2 cellular contexts compared by ENCODE assay signal in the genomic region with DNA sequence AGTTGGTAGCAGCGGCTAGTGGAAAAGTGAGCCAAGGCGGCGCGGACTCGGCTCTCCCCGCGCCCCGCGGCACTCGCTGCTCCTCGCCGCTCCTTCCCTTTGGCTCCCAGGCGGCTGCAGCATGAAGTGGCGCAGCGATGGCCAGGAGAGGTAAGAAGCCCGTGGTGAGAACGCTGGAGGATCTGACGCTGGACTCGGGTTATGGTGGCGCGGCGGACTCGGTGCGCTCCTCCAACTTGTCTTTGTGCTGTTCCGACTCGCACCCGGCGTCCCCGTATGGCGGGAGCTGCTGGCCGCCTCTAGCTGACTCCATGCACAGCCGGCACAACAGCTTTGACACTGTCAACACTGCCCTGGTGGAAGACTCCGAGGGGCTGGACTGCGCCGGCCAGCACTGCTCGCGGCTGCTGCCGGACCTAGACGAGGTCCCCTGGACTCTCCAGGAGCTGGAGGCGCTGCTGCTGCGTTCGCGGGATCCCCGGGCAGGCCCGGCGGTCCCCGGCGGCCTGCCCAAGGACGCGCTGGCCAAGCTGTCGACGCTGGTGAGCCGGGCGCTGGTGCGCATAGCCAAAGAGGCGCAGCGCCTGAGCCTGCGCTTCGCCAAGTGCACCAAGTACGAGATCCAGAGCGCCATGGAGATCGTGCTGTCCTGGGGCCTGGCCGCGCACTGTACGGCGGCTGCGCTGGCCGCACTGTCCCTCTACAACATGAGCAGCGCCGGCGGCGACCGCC.
TF ChIP-seq lines count a peak whose summit lies in the region.

No MANE protein-coding gene starts in this region.

TF ChIP-seq in HEK293, 187 proteins besides CTCF, POLR2A, EP300 and RAD21:
- peak; percentile 44; the same call in 1 of the 2 replicates for TF ChIP-seq ZNF600 (tag by site-specific recombination; IDR thresholded peaks at IDR 0.05)
- peak; percentile 89 for TF ChIP-seq ZNF341 (tag by site-specific recombination; IDR thresholded peaks at IDR 0.05; ENCODE audit: low read depth)
- peak; percentile 76 for TF ChIP-seq ZNF335 (tag by site-specific recombination; conservative IDR thresholded peaks at IDR 0.05)
- TF ChIP-seq PRDM1 (tag by site-specific recombination; IDR thresholded peaks at IDR 0.05): 0 out of 2 replicates have a peak, but pooled peaks have one; percentile 18
- peak; percentile 19; the same call in 1 of the 2 replicates for TF ChIP-seq ZNF501 (tag by site-specific recombination; IDR thresholded peaks at IDR 0.05)
- no peak for TF ChIP-seq ZNF211 (tag by site-specific recombination; IDR thresholded peaks at IDR 0.05; ENCODE audit: low read depth)
- TF ChIP-seq ZNF792 (tag by site-specific recombination; IDR thresholded peaks at IDR 0.05): no peak
- TF ChIP-seq ZNF777 (tag by site-specific recombination; IDR thresholded peaks at IDR 0.05; ENCODE audit: borderline replicate concordance): peak; percentile 77; the same call in 1 of the 2 replicates
- TF ChIP-seq, protein P1, sequence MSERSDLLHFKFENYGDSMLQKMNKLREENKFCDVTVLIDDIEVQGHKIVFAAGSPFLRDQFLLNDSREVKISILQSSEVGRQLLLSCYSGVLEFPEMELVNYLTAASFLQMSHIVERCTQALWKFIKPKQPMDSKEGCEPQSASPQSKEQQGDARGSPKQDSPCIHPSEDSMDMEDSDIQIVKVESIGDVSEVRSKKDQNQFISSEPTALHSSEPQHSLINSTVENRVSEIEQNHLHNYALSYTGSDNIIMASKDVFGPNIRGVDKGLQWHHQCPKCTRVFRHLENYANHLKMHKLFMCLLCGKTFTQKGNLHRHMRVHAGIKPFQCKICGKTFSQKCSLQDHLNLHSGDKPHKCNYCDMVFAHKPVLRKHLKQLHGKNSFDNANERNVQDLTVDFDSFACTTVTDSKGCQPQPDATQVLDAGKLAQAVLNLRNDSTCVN (tag by site-specific recombination; optimal IDR thresholded peaks at IDR 0.05): peak; percentile 80
- TF ChIP-seq, protein P2, sequence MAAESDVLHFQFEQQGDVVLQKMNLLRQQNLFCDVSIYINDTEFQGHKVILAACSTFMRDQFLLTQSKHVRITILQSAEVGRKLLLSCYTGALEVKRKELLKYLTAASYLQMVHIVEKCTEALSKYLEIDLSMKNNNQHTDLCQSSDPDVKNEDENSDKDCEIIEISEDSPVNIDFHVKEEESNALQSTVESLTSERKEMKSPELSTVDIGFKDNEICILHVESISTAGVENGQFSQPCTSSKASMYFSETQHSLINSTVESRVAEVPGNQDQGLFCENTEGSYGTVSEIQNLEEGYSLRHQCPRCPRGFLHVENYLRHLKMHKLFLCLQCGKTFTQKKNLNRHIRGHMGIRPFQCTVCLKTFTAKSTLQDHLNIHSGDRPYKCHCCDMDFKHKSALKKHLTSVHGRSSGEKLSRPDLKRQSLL (tag by site-specific recombination; IDR thresholded peaks at IDR 0.05): peak; percentile 31; the same call in 1 of the 2 replicates
- TF ChIP-seq, protein P3, sequence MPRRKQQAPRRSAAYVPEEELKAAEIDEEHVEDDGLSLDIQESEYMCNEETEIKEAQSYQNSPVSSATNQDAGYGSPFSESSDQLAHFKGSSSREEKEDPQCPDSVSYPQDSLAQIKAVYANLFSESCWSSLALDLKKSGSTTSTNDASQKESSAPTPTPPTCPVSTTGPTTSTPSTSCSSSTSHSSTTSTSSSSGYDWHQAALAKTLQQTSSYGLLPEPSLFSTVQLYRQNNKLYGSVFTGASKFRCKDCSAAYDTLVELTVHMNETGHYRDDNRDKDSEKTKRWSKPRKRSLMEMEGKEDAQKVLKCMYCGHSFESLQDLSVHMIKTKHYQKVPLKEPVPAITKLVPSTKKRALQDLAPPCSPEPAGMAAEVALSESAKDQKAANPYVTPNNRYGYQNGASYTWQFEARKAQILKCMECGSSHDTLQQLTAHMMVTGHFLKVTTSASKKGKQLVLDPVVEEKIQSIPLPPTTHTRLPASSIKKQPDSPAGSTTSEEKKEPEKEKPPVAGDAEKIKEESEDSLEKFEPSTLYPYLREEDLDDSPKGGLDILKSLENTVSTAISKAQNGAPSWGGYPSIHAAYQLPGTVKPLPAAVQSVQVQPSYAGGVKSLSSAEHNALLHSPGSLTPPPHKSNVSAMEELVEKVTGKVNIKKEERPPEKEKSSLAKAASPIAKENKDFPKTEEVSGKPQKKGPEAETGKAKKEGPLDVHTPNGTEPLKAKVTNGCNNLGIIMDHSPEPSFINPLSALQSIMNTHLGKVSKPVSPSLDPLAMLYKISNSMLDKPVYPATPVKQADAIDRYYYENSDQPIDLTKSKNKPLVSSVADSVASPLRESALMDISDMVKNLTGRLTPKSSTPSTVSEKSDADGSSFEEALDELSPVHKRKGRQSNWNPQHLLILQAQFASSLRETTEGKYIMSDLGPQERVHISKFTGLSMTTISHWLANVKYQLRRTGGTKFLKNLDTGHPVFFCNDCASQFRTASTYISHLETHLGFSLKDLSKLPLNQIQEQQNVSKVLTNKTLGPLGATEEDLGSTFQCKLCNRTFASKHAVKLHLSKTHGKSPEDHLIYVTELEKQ (tag by site-specific recombination; IDR thresholded peaks at IDR 0.05; ENCODE audit: borderline replicate concordance): no peak
- TF ChIP-seq ZNF785 (tag by site-specific recombination; IDR thresholded peaks at IDR 0.05): no peak
- TF ChIP-seq ZNF157 (tag by site-specific recombination; IDR thresholded peaks at IDR 0.05): no peak
- TF ChIP-seq ZBTB17 (tag by site-specific recombination; IDR thresholded peaks at IDR 0.05): peak; percentile 70
- TF ChIP-seq ZNF121 (tag by site-specific recombination; IDR thresholded peaks at IDR 0.05): 0 out of 2 replicates have a peak, but pooled peaks have one; percentile 17

TF ChIP-seq in H1, 55 proteins besides CTCF, POLR2A, EP300 and RAD21:
- peak; percentile 5 for TF ChIP-seq KDM4A (IDR thresholded peaks at IDR 0.05; ENCODE audit: low read depth, low read length, severe bottlenecking)
- TF ChIP-seq YY1 (IDR thresholded peaks at IDR 0.05; ENCODE audit: low read depth, low read length): no peak
- TF ChIP-seq SIN3A (conservative IDR thresholded peaks at IDR 0.05 in 1 of 2, IDR thresholded peaks at IDR 0.05 in 1 of 2; ENCODE audit: low read depth in 1 of 2, low read length in 2 of 2): peak in 1 of 2 experiments; percentile 5; a peak in 1 of 4 replicates
- TF ChIP-seq, protein P4, sequence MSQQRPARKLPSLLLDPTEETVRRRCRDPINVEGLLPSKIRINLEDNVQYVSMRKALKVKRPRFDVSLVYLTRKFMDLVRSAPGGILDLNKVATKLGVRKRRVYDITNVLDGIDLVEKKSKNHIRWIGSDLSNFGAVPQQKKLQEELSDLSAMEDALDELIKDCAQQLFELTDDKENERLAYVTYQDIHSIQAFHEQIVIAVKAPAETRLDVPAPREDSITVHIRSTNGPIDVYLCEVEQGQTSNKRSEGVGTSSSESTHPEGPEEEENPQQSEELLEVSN (IDR thresholded peaks at IDR 0.05): peak; percentile 35; the same call in 1 of the 2 replicates
- TF ChIP-seq TCF12 (IDR thresholded peaks at IDR 0.05; ENCODE audit: low read depth, low read length): no peak
- no peak for TF ChIP-seq CREB1 (IDR thresholded peaks at IDR 0.05)
- peak; percentile 84; the same call in 1 of the 2 replicates for TF ChIP-seq RBBP5 (IDR thresholded peaks at IDR 0.05; ENCODE audit: borderline replicate concordance, low read depth, low read length)
- TF ChIP-seq EZH2 (IDR thresholded peaks at IDR 0.05; ENCODE audit: low read depth, low read length, severe bottlenecking): peak; percentile 77
- TF ChIP-seq SUZ12 (IDR thresholded peaks at IDR 0.05; ENCODE audit: low read length): peak; percentile 60; the same call in 1 of the 2 replicates
- TF ChIP-seq RFX5 (IDR thresholded peaks at IDR 0.05; ENCODE audit: borderline replicate concordance, low read depth, low read length): no peak
- TF ChIP-seq CEBPB (IDR thresholded peaks at IDR 0.05; ENCODE audit: low read depth, low read length): no peak
- TF ChIP-seq ASH2L (IDR thresholded peaks at IDR 0.05; ENCODE audit: low read length): no peak
- TF ChIP-seq SAP30 (IDR thresholded peaks at IDR 0.05; ENCODE audit: insufficient read depth, insufficient replicate concordance, low read length): peak; percentile 32
- no peak for TF ChIP-seq SP4 (IDR thresholded peaks at IDR 0.05; ENCODE audit: low read length)
- no peak for TF ChIP-seq HDAC2 (IDR thresholded peaks at IDR 0.05; ENCODE audit: borderline replicate concordance in 1 of 2, low read depth in 2 of 2, low read length in 2 of 2)
- TF ChIP-seq, protein P5, sequence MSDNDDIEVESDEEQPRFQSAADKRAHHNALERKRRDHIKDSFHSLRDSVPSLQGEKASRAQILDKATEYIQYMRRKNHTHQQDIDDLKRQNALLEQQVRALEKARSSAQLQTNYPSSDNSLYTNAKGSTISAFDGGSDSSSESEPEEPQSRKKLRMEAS (IDR thresholded peaks at IDR 0.05): peak; percentile 49
- no peak for TF ChIP-seq JUND (IDR thresholded peaks at IDR 0.05; ENCODE audit: low read length)
- peak; percentile 43 for TF ChIP-seq RNF2 (IDR thresholded peaks at IDR 0.05; ENCODE audit: borderline replicate concordance, low read depth, low read length, missing control alignments, poor library complexity, severe bottlenecking)
